In genomic region chr13:62583466-62583865, GRCh38 we compare ENCODE assay signal across 28 cellular contexts.
"Had no signal": no experiment of that assay in that cellular context is flagged by ENCODE, and none has a peak within 500 bp of the region (broad histone marks: within the 10 kb centered on the region; RNA-seq: fewer than 3 reads in every experiment).

No MANE protein-coding gene starts in this region.

- H3K36me3 ChIP-seq: esophagus muscularis mucosa, gastroesophageal sphincter, heart left ventricle, neural progenitor cell, prostate gland, right atrium auricular region, suprapubic skin, transverse colon, upper lobe of right lung, uterus had no signal

- DNase-seq: dermis blood vessel endothelial cell; effector memory CD4-positive, alpha-beta T cell; foreskin keratinocyte; heart left ventricle; mucosa of descending colon; naive B cell; stimulated activated CD4-positive, alpha-beta T cell treated with anti-CD3 and anti-CD28 coated beads, Interleukin-12 subunit alpha, Interleukin-12 subunit beta, amount 100 ng/mL, for 4 hours; stimulated activated CD4-positive, alpha-beta T cell treated with anti-CD3 and anti-CD28 coated beads, Interleukin-1b, Interleukin-23, amount 100 ng/mL, for 48 hours; stimulated activated CD4-positive, alpha-beta T cell treated with anti-CD3 and anti-CD28 coated beads, Interleukin-4, amount 100 ng/mL, for 1 hour; stimulated activated CD8-positive, alpha-beta memory T cell treated with anti-CD3 and anti-CD28 coated beads, Interleukin-4, amount 100 ng/mL, for 48 hours; stimulated activated naive CD4-positive, alpha-beta T cell; stimulated activated naive CD8-positive, alpha-beta T cell treated with anti-CD3 and anti-CD28 coated beads, Interleukin-15, amount 100 ng/mL, for 72 hours; transverse colon; upper lobe of right lung; uterus had no signal

- H3K9me3 ChIP-seq: esophagus muscularis mucosa, gastroesophageal sphincter, heart left ventricle, prostate gland, right atrium auricular region, suprapubic skin, transverse colon, upper lobe of right lung, uterus had no signal

- H3K4me1 ChIP-seq: esophagus muscularis mucosa, foreskin keratinocyte, gastroesophageal sphincter, heart left ventricle, neural progenitor cell, prostate gland, right atrium auricular region, suprapubic skin, transverse colon, upper lobe of right lung, uterus had no signal

- H3K9ac ChIP-seq: neural progenitor cell had no signal

- H3K27me3 ChIP-seq: esophagus muscularis mucosa, foreskin keratinocyte, gastroesophageal sphincter, heart left ventricle, hepatocyte, neural progenitor cell, right atrium auricular region, suprapubic skin, transverse colon, upper lobe of right lung, uterus had no signal

- ATAC-seq: foreskin keratinocyte; gastroesophageal sphincter; heart left ventricle; left lobe of liver; mucosa of descending colon; natural killer cell treated with Interleukin-12 subunit alpha and Interleukin-12 subunit beta and Interleukin-15 and Interleukin-18, amount 100 ng/mL, for 72 hours; sciatic nerve; stimulated activated naive CD8-positive, alpha-beta T cell treated with anti-CD3 and anti-CD28 coated beads, Interleukin-15, amount 100 ng/mL, for 72 hours; upper lobe of right lung had no signal

- H3K79me2 ChIP-seq: hepatocyte had no signal

- H3K4me3 ChIP-seq: coronary artery, esophagus muscularis mucosa, gastroesophageal sphincter, heart left ventricle, hepatocyte, lung, mucosa of descending colon, neural progenitor cell, prostate gland, right atrium auricular region, smooth muscle cell, suprapubic skin, transverse colon, upper lobe of right lung, uterus had no signal

- H3K27ac ChIP-seq: coronary artery, esophagus muscularis mucosa, foreskin keratinocyte, gastroesophageal sphincter, heart left ventricle, hepatocyte, neural progenitor cell, prostate gland, right atrium auricular region, suprapubic skin, transverse colon, upper lobe of right lung, uterus had no signal

- H2AFZ ChIP-seq: hepatocyte, neural progenitor cell had no signal

- H3K4me2 ChIP-seq: hepatocyte, neural progenitor cell, smooth muscle cell had no signal
